In the genomic region with DNA sequence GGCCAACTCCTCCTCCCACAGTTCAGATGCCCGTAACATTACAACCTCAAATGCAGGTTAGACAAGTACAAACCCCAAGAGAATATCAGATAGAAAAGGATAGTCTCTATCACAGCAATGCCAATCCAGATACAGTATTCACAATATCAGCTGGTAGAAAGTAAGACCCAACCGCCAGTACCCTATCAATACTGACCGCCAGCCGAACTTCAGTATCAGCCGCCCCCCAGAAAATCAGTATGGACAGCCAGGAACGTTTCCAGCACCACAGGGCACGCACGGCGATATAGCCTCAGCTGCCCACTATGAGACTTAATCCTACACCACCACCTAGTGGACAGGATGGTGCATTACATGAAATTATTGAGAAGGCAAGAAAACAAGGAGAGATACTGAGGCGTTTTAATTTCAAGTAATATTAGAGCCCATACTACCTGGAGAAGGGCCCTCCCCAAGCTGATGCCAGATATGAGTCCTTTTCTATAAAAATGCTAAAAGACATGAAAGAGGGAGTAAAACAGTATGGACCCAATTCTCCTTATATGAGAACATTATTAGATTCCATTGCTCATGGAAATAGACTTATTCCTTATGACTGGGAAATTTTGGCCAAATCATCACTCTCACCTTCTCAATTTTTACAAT, we compare ENCODE assay signal across 8 cellular contexts. TPM values are rescaled to one million over a fixed set of nuclear protein-coding genes. Genes with fewer than 3 reads are reported as not detected.
A peak's percentile ranks its signal among the peaks of the same experiment; 100 is the strongest.
DNase-seq lines count a peak whose midpoint lies in the region; ATAC-seq and TF ChIP-seq lines count a peak whose summit lies in the region.

No MANE protein-coding gene starts in this region.

- DNase-seq in DMS79 (lab: John Stamatoyannopoulos, UW) (peak; percentile 9), Karpas-422 (peak; percentile 91), OCI-M1 (lab: John Stamatoyannopoulos, UW) (peak; percentile 86), activated T-cell treated with anti-CD3 and anti-CD28 coated beads for 1 hour (ENCODE audit: low read depth) (peak; percentile 16), suprapubic skin (ENCODE audit: low spot score in 2 of 2) (no peak)
- DNase-seq in naive thymus-derived CD8-positive, alpha-beta T cell, result peak; percentile 15 to 79 (median 59)

- peaks cover 0 to 11% (median 4%) of the 10 kb centered on the region in 5 donors for H3K27me3 Mint-ChIP-seq in naive thymus-derived CD8-positive, alpha-beta T cell

- no peak for TF ChIP-seq EP300 in suprapubic skin (IDR thresholded peaks at IDR 0.05)

- no peaks in the 10 kb centered on the region for H4K20me1 ChIP-seq in Karpas-422 (ENCODE audit: insufficient read depth, low read depth, low read length)

- peaks cover 7% of the 10 kb centered on the region for H3K4me1 ChIP-seq in Karpas-422 (ENCODE audit: low read length)
- H3K4me1 ChIP-seq in suprapubic skin, result peaks cover 4% of the 10 kb centered on the region

- no peak overlapping the region for H3K27ac ChIP-seq in Karpas-422 (ENCODE audit: low read length)
- no peak overlapping the region for H3K27ac ChIP-seq in suprapubic skin

- TF ChIP-seq CTCF in suprapubic skin (IDR thresholded peaks at IDR 0.05), result peak; percentile 72 to 79

- no peak overlapping the region for H3K9ac ChIP-seq in Karpas-422 (ENCODE audit: low read length)

- peak overlapping the region in 2 of 10 donors; percentile 0 to 25 for H3K27ac Mint-ChIP-seq in naive thymus-derived CD8-positive, alpha-beta T cell

- no peaks in the 10 kb centered on the region for H3K36me3 Mint-ChIP-seq in naive thymus-derived CD8-positive, alpha-beta T cell

- no peak for TF ChIP-seq POLR2A in suprapubic skin (IDR thresholded peaks at IDR 0.05)

- H3K9me3 ChIP-seq in Karpas-422 (ENCODE audit: low read length) (no peaks in the 10 kb centered on the region), suprapubic skin (no peaks in the 10 kb centered on the region)

- H3K27me3 ChIP-seq in Karpas-422 (ENCODE audit: low read length) (no peaks in the 10 kb centered on the region), suprapubic skin (no peaks in the 10 kb centered on the region)

- H3K9me3 Mint-ChIP-seq in naive thymus-derived CD8-positive, alpha-beta T cell, result no peaks in the 10 kb centered on the region

- H3K36me3 ChIP-seq in Karpas-422 (ENCODE audit: insufficient read depth, low read length), result no peaks in the 10 kb centered on the region
- no peaks in the 10 kb centered on the region for H3K36me3 ChIP-seq in suprapubic skin

- H3K79me2 ChIP-seq in Karpas-422 (ENCODE audit: low read length), result no peaks in the 10 kb centered on the region

- ATAC-seq in esophagus mucosa, result peak; percentile 93
- peak; percentile 85 to 96 for ATAC-seq in naive thymus-derived CD8-positive, alpha-beta T cell
- no peak for ATAC-seq in GM18873 (IDR thresholded peaks at IDR 0.05; ENCODE audit: low FRiP score, unreplicated experiment)

- H3K4me2 ChIP-seq in Karpas-422 (ENCODE audit: low read depth, low read length, poor library complexity, severe bottlenecking), result peak overlapping the region; percentile 25

- no peaks in the 10 kb centered on the region for H3K9me2 ChIP-seq in Karpas-422 (replicated peaks; ENCODE audit: insufficient read depth, low read length)

- peak overlapping the region in 9 of 10 donors; percentile 11 to 78 (median 46) for H3K4me3 Mint-ChIP-seq in naive thymus-derived CD8-positive, alpha-beta T cell

- 2% methylated on average over 10 of the region's 10 CpGs for WGBS in suprapubic skin

- no peak overlapping the region for H2AFZ ChIP-seq in Karpas-422 (ENCODE audit: low read length)

- POLR2A ChIA-PET in naive thymus-derived CD8-positive, alpha-beta T cell (lab: Charles Lee), result interaction anchor here (0.5 to 1.0 kb wide), 3 partner anchors 17 to 306 kb away, joined by 3 to 5 read pairs (median 3); partner anchors contain the start of gene EIF2S2

- no peak overlapping the region for H3K4me3 ChIP-seq in Karpas-422 (ENCODE audit: low read length)
- H3K4me3 ChIP-seq in suprapubic skin, result no peak overlapping the region

- H3K4me1 Mint-ChIP-seq in naive thymus-derived CD8-positive, alpha-beta T cell, result peaks cover 2 to 9% (median 4%) of the 10 kb centered on the region in 4 donors

RNA-seq across cellular contexts. Expression of gene EIF2S2, which starts 17.6 kb away (rescaled TPM):
- 63.9 and 83.5 TPM in 2 replicates for total RNA-seq in Karpas-422 (2014; rRNA removed; shearing (Covaris generic); ENCODE audit: low replicate concordance)
- total RNA-seq in esophagus mucosa (56.0 TPM), suprapubic skin (10 to 100 TPM; 23.7 to 38.8 (median 38.4) TPM)
- total RNA-seq in naive thymus-derived CD8-positive, alpha-beta T cell, result 10 to 100 TPM; 61.9 to 66.5 TPM
- polyA plus RNA-seq in naive thymus-derived CD8-positive, alpha-beta T cell, result 10 to 100 TPM; 17.5 to 21.6 (median 20.2) TPM

Comparison
In these comparisons a context has a peak if more than half of its experiments do, and no peak if none do; other contexts are left out.
1. DNase-seq: peak in DMS79 (single experiment), Karpas-422 (single experiment), OCI-M1 (single experiment), activated T-cell treated with anti-CD3 and anti-CD28 coated beads for 1 hour (single experiment) and naive thymus-derived CD8-positive, alpha-beta T cell (10 of 10); none in suprapubic skin (0 of 2).